Comparison of ENCODE assay signal across 10 cellular contexts in genomic region chr7:151197932-151198331, GRCh38. TPM values are rescaled to one million over a fixed set of nuclear protein-coding genes. Genes with fewer than 3 reads are reported as not detected.
"Had no signal": no experiment of that assay in that cellular context is flagged by ENCODE, and none has a peak within 500 bp of the region (broad histone marks: within the 10 kb centered on the region; RNA-seq: fewer than 3 reads in every experiment).

No MANE protein-coding gene starts in this region.

- H3K9ac ChIP-seq: KMS-11 had no signal

- H3K27ac ChIP-seq: HL-60, KMS-11 had no signal

- FAIRE-seq: HepG2, HTR-8/SVneo had no signal

- H3K4me2 ChIP-seq: KMS-11 had no signal

- ATAC-seq: HepG2 had no signal

- DNase-seq: IMR-90, KBM-7, KG1 had no signal

RNA-seq across cellular contexts. Expression of gene ASB10, which starts 10.9 kb away (rescaled TPM):
- total RNA-seq: HepG2, HT-29, HT1080, IMR-90 had no signal
- polyA plus RNA-seq: HepG2, IgD-negative memory B cell, IMR-90 had no signal

RNA-seq across cellular contexts. Expression of gene H2BK1, which starts 12.4 kb away (rescaled TPM):
- total RNA-seq: HepG2, HT-29, HT1080, IMR-90 had no signal
- polyA plus RNA-seq: HepG2, IgD-negative memory B cell, IMR-90 had no signal

RNA-seq across cellular contexts. Expression of gene GBX1, which starts 30.4 kb away (rescaled TPM):
- total RNA-seq: HepG2, HT-29, HT1080, IMR-90 had no signal
- polyA plus RNA-seq: HepG2, IgD-negative memory B cell, IMR-90 had no signal
